8 cellular contexts compared by ENCODE assay signal in the genomic region with DNA sequence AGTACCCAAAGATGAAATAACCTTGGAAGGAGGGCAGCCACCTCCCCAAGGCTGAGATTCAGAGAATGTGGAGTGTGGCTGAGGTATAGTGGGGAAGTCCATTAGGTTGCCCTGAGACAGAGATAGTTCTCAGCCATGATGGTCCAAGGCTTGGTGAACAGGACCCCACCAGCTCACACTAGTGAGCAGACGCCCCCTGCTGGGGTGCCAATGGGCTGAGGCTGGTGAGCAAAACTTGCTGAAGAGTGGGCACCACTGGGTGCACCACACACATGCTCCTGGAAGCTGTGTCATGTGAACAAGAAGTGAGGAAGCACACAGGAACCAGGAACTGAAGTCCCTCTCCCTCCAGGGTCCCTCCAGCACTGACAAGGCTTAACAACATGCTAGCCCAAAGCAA. TPM values are rescaled to one million over a fixed set of nuclear protein-coding genes. Genes with fewer than 3 reads are reported as not detected.
A peak's percentile ranks its signal among the peaks of the same experiment; 100 is the strongest.
DNase-seq lines count a peak whose midpoint lies in the region; ATAC-seq and TF ChIP-seq lines count a peak whose summit lies in the region.

No MANE protein-coding gene starts in this region.

- TF ChIP-seq CTCF in fibroblast of villous mesenchyme (IDR thresholded peaks at IDR 0.05; ENCODE audit: insufficient read depth, low read depth, low read length) = peak; percentile 74

- DNase-seq in AML-193 (lab: John Stamatoyannopoulos, UW) = peak; percentile 26 to 33
- peak; percentile 27 for DNase-seq in NCI-H1105 treated with DMSO at 0.1 percent for 48 hours (lab: John Stamatoyannopoulos, UW)
- peak; percentile 69 for DNase-seq in activated CD8-positive, alpha-beta memory T cell treated with anti-CD3 and anti-CD28 coated beads for 24 hours
- peak; percentile 49 for DNase-seq in fibroblast of villous mesenchyme (ENCODE audit: low read depth)
- DNase-seq in stimulated activated CD4-positive, alpha-beta T cell treated with anti-CD3 and anti-CD28 coated beads, Interleukin-2, amount 100 ng/mL, for 24 hours = peak; percentile 41 to 63
- no peak for DNase-seq in retina
- DNase-seq in KG1 (lab: John Stamatoyannopoulos, UW) = no peak

- H3K4me3 ChIP-seq in fibroblast of villous mesenchyme (ENCODE audit: low read depth, low read length) = no peak overlapping the region

- peak; percentile 49 for ATAC-seq in GM18511 (IDR thresholded peaks at IDR 0.05; ENCODE audit: unreplicated experiment)

RNA-seq across cellular contexts. Expression of gene FBXL13, which starts 8.9 kb away (rescaled TPM):
- total RNA-seq in fibroblast of villous mesenchyme = 1.3 and 2.2 TPM in 2 replicates

RNA-seq across cellular contexts. Expression of gene ARMC10, which starts 9.3 kb away (rescaled TPM):
- 25.8 and 35.0 TPM in 2 replicates for total RNA-seq in fibroblast of villous mesenchyme

Comparison
In these comparisons a context has a peak if more than half of its experiments do, and no peak if none do; other contexts are left out.
1. DNase-seq: peak in AML-193 (2 of 2), NCI-H1105 treated with DMSO at 0.1 percent for 48 hours (single experiment), activated CD8-positive, alpha-beta memory T cell treated with anti-CD3 and anti-CD28 coated beads for 24 hours (single experiment), fibroblast of villous mesenchyme (single experiment) and stimulated activated CD4-positive, alpha-beta T cell treated with anti-CD3 and anti-CD28 coated beads, Interleukin-2, amount 100 ng/mL, for 24 hours (2 of 2); none in retina (single experiment) and KG1 (single experiment).